ENCODE assay signal across 1 cellular context in the genomic region with DNA sequence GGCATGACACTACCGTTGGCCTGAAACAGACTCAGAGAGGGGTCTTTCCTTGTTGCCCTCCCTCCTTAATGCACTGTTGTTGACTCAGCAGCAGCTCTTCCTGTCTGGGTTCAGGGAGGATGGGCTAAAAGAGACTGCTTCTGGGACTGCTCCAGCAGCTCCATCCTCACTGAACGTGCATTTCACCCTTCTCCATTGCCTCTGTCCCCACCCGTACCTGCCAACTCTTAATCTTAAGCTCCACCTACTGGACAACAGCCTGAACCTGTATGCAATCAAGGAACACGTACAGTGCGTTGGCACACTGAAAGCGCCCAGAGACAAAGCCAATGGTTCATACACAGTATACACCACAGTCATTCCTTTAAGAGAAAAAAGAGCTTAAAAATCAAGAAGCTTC.
TF ChIP-seq lines count a peak whose summit lies in the region.

No MANE protein-coding gene starts in this region.

TF ChIP-seq in GM12878, 131 proteins besides CTCF, POLR2A, EP300 and RAD21 (continued from another document):
- TF ChIP-seq, protein P1, sequence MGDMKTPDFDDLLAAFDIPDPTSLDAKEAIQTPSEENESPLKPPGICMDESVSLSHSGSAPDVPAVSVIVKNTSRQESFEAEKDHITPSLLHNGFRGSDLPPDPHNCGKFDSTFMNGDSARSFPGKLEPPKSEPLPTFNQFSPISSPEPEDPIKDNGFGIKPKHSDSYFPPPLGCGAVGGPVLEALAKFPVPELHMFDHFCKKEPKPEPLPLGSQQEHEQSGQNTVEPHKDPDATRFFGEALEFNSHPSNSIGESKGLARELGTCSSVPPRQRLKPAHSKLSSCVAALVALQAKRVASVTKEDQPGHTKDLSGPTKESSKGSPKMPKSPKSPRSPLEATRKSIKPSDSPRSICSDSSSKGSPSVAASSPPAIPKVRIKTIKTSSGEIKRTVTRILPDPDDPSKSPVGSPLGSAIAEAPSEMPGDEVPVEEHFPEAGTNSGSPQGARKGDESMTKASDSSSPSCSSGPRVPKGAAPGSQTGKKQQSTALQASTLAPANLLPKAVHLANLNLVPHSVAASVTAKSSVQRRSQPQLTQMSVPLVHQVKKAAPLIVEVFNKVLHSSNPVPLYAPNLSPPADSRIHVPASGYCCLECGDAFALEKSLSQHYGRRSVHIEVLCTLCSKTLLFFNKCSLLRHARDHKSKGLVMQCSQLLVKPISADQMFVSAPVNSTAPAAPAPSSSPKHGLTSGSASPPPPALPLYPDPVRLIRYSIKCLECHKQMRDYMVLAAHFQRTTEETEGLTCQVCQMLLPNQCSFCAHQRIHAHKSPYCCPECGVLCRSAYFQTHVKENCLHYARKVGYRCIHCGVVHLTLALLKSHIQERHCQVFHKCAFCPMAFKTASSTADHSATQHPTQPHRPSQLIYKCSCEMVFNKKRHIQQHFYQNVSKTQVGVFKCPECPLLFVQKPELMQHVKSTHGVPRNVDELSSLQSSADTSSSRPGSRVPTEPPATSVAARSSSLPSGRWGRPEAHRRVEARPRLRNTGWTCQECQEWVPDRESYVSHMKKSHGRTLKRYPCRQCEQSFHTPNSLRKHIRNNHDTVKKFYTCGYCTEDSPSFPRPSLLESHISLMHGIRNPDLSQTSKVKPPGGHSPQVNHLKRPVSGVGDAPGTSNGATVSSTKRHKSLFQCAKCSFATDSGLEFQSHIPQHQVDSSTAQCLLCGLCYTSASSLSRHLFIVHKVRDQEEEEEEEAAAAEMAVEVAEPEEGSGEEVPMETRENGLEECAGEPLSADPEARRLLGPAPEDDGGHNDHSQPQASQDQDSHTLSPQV (IDR thresholded peaks at IDR 0.05), result no peak
- TF ChIP-seq MTA3 (IDR thresholded peaks at IDR 0.05; ENCODE audit: borderline replicate concordance, low read length), result no peak
- no peak for TF ChIP-seq JUNB (IDR thresholded peaks at IDR 0.05)
- TF ChIP-seq CHD4 (IDR thresholded peaks at IDR 0.05), result no peak
- TF ChIP-seq IRF4 (IDR thresholded peaks at IDR 0.05; ENCODE audit: low read depth, low read length), result no peak
TF ChIP-seq in GM12878: peak in this region for 0.
